Comparison of ENCODE assay signal across 8 cellular contexts in genomic region chrX:68807818-68808217, GRCh38. TPM values are rescaled to one million over a fixed set of nuclear protein-coding genes. Genes with fewer than 3 reads are reported as not detected.
A peak's percentile ranks its signal among the peaks of the same experiment; 100 is the strongest.
DNase-seq lines count a peak whose midpoint lies in the region; ATAC-seq and TF ChIP-seq lines count a peak whose summit lies in the region.

No MANE protein-coding gene starts in this region.

- POLR2A ChIA-PET in PC-9 (lab: Charles Lee; ENCODE audit: unreplicated experiment), result interaction anchor here (0.6 to 0.8 kb wide), 2 partner anchors 100 to 872 kb away, joined by 3 to 7 read pairs; no protein-coding TSS in a partner anchor

- no peaks in the 10 kb centered on the region for H4K20me1 ChIP-seq in PC-9 (ENCODE audit: insufficient read depth)

- H3F3A ChIP-seq in PC-9 (ENCODE audit: insufficient read depth, low read depth), result no peaks in the 10 kb centered on the region

- no TSS peak for BruUV-seq in PC-9 (replicated peaks; lab: Mats Ljungman, UMichigan)

- intact Hi-C loops in PC-9 (cut with micrococcal nuclease; ENCODE audit: unreplicated experiment), result loop anchor here (5.0 to 10.0 kb wide), 2 partner anchors 293 to 611 kb away; no protein-coding TSS in a partner anchor
- intact Hi-C loops in sciatic nerve (cut with DNase I), result no loop called here

- H3K4me2 ChIP-seq in PC-9, result no peak overlapping the region

- CTCF ChIA-PET in PC-9 (lab: Charles Lee), result no interaction called here

- DNase-seq in DMS79 treated with DMSO at 0.1 percent for 48 hours (lab: John Stamatoyannopoulos, UW) (peak; percentile 1), DMS79 (lab: John Stamatoyannopoulos, UW) (no peak), PC-9 (peak in 1 of 2 experiments; percentile 7), fibroblast of mammary gland (ENCODE audit: low read depth) (peak; percentile 25), sciatic nerve (ENCODE audit: low spot score) (no peak), GM20000 (ENCODE audit: low spot score) (no peak)

- H3K36me3 ChIP-seq in PC-9 (ENCODE audit: low read depth), result no peaks in the 10 kb centered on the region

- H3K79me2 ChIP-seq in PC-9 (ENCODE audit: low read depth), result no peaks in the 10 kb centered on the region

- ATAC-seq in sciatic nerve (peak; percentile 77), HG03175 (IDR thresholded peaks at IDR 0.05; ENCODE audit: unreplicated experiment) (no peak), GM21367 (IDR thresholded peaks at IDR 0.05; ENCODE audit: unreplicated experiment) (no peak)

- H3K4me3 ChIP-seq in PC-9, result no peak overlapping the region
- H3K4me3 ChIP-seq in fibroblast of mammary gland (ENCODE audit: control insufficient read depth, low read depth, low read length), result no peak overlapping the region

- no peaks in the 10 kb centered on the region for H3K9me2 ChIP-seq in PC-9 (ENCODE audit: insufficient read depth)

- H2AFZ ChIP-seq in PC-9, result no peak overlapping the region

- no peaks in the 10 kb centered on the region for H3K9me3 ChIP-seq in PC-9 (ENCODE audit: insufficient read depth, low read depth)

- H3K27ac ChIP-seq in PC-9, result no peak overlapping the region

- peak; percentile 31; the same call in 1 of the 2 replicates for TF ChIP-seq CTCF in PC-9 (conservative IDR thresholded peaks at IDR 0.05)
- TF ChIP-seq CTCF in fibroblast of mammary gland (conservative IDR thresholded peaks at IDR 0.05; ENCODE audit: control insufficient read depth, insufficient read depth, low read depth, low read length), result peak; percentile 32
- TF ChIP-seq CTCF in GM20000 (IDR thresholded peaks at IDR 0.05; ENCODE audit: extremely low read depth, missing control alignments), result no peak

- H3K4me1 ChIP-seq in PC-9 (replicated peaks; ENCODE audit: insufficient read depth), result no peaks in the 10 kb centered on the region

- no peaks in the 10 kb centered on the region for H3K27me3 ChIP-seq in PC-9 (ENCODE audit: insufficient read depth, low read depth)

RNA-seq across cellular contexts. Expression of gene EFNB1, which starts 21.0 kb away (rescaled TPM):
- 31.1 and 35.2 TPM in 2 replicates for total RNA-seq in PC-9 (2021)
- 69.5 TPM for total RNA-seq in sciatic nerve

Comparison
In these comparisons a context has a peak if more than half of its experiments do, and no peak if none do; other contexts are left out.
1. DNase-seq: peak in DMS79 treated with DMSO at 0.1 percent for 48 hours (single experiment) and fibroblast of mammary gland (single experiment); none in DMS79 (single experiment), sciatic nerve (single experiment) and GM20000 (single experiment).